Comparison of ENCODE assay signal across 8 cellular contexts in the genomic region with DNA sequence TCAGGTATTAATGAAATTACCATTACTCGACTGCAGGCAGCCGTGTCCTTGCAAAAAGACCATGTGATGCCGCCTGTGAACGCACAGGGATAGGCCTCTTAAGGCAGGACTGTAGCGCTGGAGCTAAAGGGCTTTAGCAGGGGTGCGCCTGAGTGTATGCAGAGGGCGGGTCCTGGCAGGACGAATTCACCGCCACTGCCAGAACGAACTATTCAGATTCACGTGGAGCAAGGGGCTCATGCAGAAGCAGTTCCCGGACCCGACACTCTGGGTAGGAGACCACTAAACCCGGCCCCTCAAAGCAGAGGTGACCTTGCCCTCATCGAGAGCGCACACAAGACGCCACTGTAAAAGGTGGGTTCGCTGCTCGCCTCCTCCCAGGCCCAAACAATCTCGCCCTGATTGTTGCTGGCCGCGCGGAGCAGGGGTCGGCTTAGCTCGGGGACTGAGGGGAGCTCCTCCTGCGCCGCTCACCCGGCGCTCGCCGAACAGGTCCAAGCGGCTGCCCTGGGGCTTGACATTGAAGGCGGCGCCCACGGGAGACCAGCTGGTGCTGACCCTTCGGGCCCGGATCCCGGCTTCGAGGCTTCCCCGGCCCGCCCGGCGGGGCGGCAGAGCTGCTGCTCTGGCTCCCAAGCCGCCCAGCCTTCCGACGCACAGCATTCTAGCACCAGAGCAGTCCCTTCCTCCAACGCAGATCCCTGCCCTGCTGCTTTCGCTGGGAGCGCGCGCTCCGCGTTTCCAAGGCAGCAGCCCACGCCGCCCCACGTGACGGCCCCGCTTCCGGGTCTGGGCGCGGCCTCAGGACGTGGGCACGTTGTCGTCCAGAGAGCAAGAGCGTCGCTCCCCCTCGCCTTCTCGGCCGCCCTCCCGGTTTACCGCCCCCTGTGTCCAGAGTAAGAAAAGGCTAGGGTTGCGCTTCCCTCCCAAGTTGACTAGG. TPM values are rescaled to one million over a fixed set of nuclear protein-coding genes. Genes with fewer than 3 reads are reported as not detected.
A peak's percentile ranks its signal among the peaks of the same experiment; 100 is the strongest.
DNase-seq lines count a peak whose midpoint lies in the region; ATAC-seq and TF ChIP-seq lines count a peak whose summit lies in the region.

A gene (minus strand): TSS at position 743 of the 940 bp plus-strand sequence. CDS start 80 bp downstream, at position 663.

- ATAC-seq in GM21737 (IDR thresholded peaks at IDR 0.05; ENCODE audit: unreplicated experiment), result peak; percentile 94
- peak; percentile 98 for ATAC-seq in naive thymus-derived CD4-positive, alpha-beta T cell
- ATAC-seq in stimulated activated naive B cell treated with anti-CD40 and anti-IgM and Interleukin-4, amounts not matched to agents 10 μg/mL and 1 μg/mL and 100 μg/mL, for 72 hours (replicated peaks), result peak; percentile 92 to 97

- no peaks in the 10 kb centered on the region for H3K9me3 Mint-ChIP-seq in naive thymus-derived CD4-positive, alpha-beta T cell
- H3K9me3 Mint-ChIP-seq in stimulated activated naive B cell treated with anti-CD40 and anti-IgM and Interleukin-4, amounts not matched to agents 10 μg/mL and 1 μg/mL and 100 μg/mL, for 72 hours, result no peaks in the 10 kb centered on the region

- H3K9ac ChIP-seq in KMS-11, result peak within 1 kb of the TSS; percentile 53

- no peaks in the 10 kb centered on the region for H3K27me3 ChIP-seq in KMS-11 (ENCODE audit: insufficient read depth, low read depth)
- H3K27me3 ChIP-seq in naive thymus-derived CD4-positive, alpha-beta T cell (ENCODE audit: control insufficient read depth in 2 of 2, insufficient read depth in 2 of 2, low read length in 2 of 2), result no peaks in the 10 kb centered on the region

- H3K9me3 ChIP-seq in naive thymus-derived CD4-positive, alpha-beta T cell (ENCODE audit: control insufficient read depth in 2 of 3, low read length in 3 of 3), result no peaks in the 10 kb centered on the region

- H4K20me1 ChIP-seq in KMS-11 (ENCODE audit: insufficient read depth), result no peaks in the 10 kb centered on the region

- peak within 1 kb of the TSS; percentile 85 to 96 (median 92) for H3K4me3 Mint-ChIP-seq in naive thymus-derived CD4-positive, alpha-beta T cell
- H3K4me3 Mint-ChIP-seq in stimulated activated naive B cell treated with anti-CD40 and anti-IgM and Interleukin-4, amounts not matched to agents 10 μg/mL and 1 μg/mL and 100 μg/mL, for 72 hours, result peak within 1 kb of the TSS; percentile 98 to 99

- intact Hi-C loops in naive thymus-derived CD4-positive, alpha-beta T cell (cut with micrococcal nuclease), result loop anchor here (1.0 to 5.0 kb wide), 14 partner anchors 18 to 1398 kb away; a partner anchor contains a TSS

- peak within 1 kb of the TSS; percentile 78 for H2AFZ ChIP-seq in KMS-11 (ENCODE audit: low read depth)

- H3K4me2 ChIP-seq in KMS-11, result peak within 1 kb of the TSS; percentile 71

- peak; percentile 52; the same call in 1 of the 2 replicates for TF ChIP-seq CTCF in KMS-11 (conservative IDR thresholded peaks at IDR 0.05; ENCODE audit: low read depth, low read length)

- H3K4me3 ChIP-seq in KMS-11 (IDR thresholded peaks at IDR 0.05; ENCODE audit: insufficient read depth, low read depth, low read length), result no peak within 1 kb of the TSS
- H3K4me3 ChIP-seq in naive thymus-derived CD4-positive, alpha-beta T cell (ENCODE audit: low read length), result peak within 1 kb of the TSS; percentile 88

- H3K4me1 Mint-ChIP-seq in naive thymus-derived CD4-positive, alpha-beta T cell, result peaks cover 12 to 31% (median 25%) of the 10 kb centered on the region in 7 donors
- peaks cover 10 to 20% of the 10 kb centered on the region in 2 donors for H3K4me1 Mint-ChIP-seq in stimulated activated naive B cell treated with anti-CD40 and anti-IgM and Interleukin-4, amounts not matched to agents 10 μg/mL and 1 μg/mL and 100 μg/mL, for 72 hours

- POLR2A ChIA-PET in naive thymus-derived CD4-positive, alpha-beta T cell (lab: Charles Lee), result interaction anchor here (0.5 to 1.0 kb wide), 3 partner anchors 306 to 511 kb away, joined by 3 read pairs; no protein-coding TSS in a partner anchor

- H3K36me3 ChIP-seq in KMS-11 (ENCODE audit: insufficient read depth), result no peaks in the 10 kb centered on the region
- H3K36me3 ChIP-seq in naive thymus-derived CD4-positive, alpha-beta T cell (ENCODE audit: control insufficient read depth in 2 of 3, insufficient read depth in 3 of 3, low read length in 3 of 3), result peaks cover 0 to 4% (median 0%) of the 10 kb centered on the region in 3 experiments

- H3K27me3 Mint-ChIP-seq in naive thymus-derived CD4-positive, alpha-beta T cell, result no peaks in the 10 kb centered on the region
- H3K27me3 Mint-ChIP-seq in stimulated activated naive B cell treated with anti-CD40 and anti-IgM and Interleukin-4, amounts not matched to agents 10 μg/mL and 1 μg/mL and 100 μg/mL, for 72 hours, result no peaks in the 10 kb centered on the region

- DNase-seq in Daoy (ENCODE audit: low read depth) (peak; percentile 96), RPMI7951 (ENCODE audit: low read depth) (peak; percentile 93), fibroblast of gingiva (ENCODE audit: low read depth) (peak; percentile 95)
- DNase-seq in activated T-helper 1 cell treated with anti-CD3 and anti-CD28 coated beads, Interleukin-2, amount 50 U/mL, for 16 hours (ENCODE audit: low read depth in 1 of 2, low spot score in 1 of 2), result peak; percentile 73 to 82
- peak; percentile 68 to 94 (median 83) for DNase-seq in naive thymus-derived CD4-positive, alpha-beta T cell
- DNase-seq in stimulated activated naive B cell treated with anti-CD40 and anti-IgM and Interleukin-4, amounts not matched to agents 10 μg/mL and 1 μg/mL and 100 μg/mL, for 72 hours, result peak; percentile 87

- H3K27ac ChIP-seq in KMS-11, result peak within 1 kb of the TSS; percentile 71
- H3K27ac ChIP-seq in naive thymus-derived CD4-positive, alpha-beta T cell (ENCODE audit: low read depth, low read length), result peak within 1 kb of the TSS; percentile 70

- H3K27ac Mint-ChIP-seq in naive thymus-derived CD4-positive, alpha-beta T cell, result peak within 1 kb of the TSS; percentile 72 to 92 (median 84)
- H3K27ac Mint-ChIP-seq in stimulated activated naive B cell treated with anti-CD40 and anti-IgM and Interleukin-4, amounts not matched to agents 10 μg/mL and 1 μg/mL and 100 μg/mL, for 72 hours, result peak within 1 kb of the TSS; percentile 98

- CTCF ChIA-PET in naive thymus-derived CD4-positive, alpha-beta T cell (lab: Charles Lee), result interaction anchor here (0.9 to 2.2 kb wide), 2 partner anchors 72 to 422 kb away, joined by 3 to 8 read pairs; no protein-coding TSS in a partner anchor

- H3K79me2 ChIP-seq in KMS-11 (ENCODE audit: insufficient read depth, low read depth), result no peaks in the 10 kb centered on the region

- H3K4me1 ChIP-seq in KMS-11 (ENCODE audit: low read depth, poor library complexity, severe bottlenecking), result peaks cover 6% of the 10 kb centered on the region
- H3K4me1 ChIP-seq in naive thymus-derived CD4-positive, alpha-beta T cell (ENCODE audit: control insufficient read depth in 2 of 2, insufficient read depth in 2 of 2, low read length in 2 of 2), result peaks cover 0 to 5% of the 10 kb centered on the region in 2 donors

- H3K36me3 Mint-ChIP-seq in naive thymus-derived CD4-positive, alpha-beta T cell, result peaks cover under 1 to 8% (median 5%) of the 10 kb centered on the region in 5 donors
- peaks cover 8 to 9% of the 10 kb centered on the region in 2 donors for H3K36me3 Mint-ChIP-seq in stimulated activated naive B cell treated with anti-CD40 and anti-IgM and Interleukin-4, amounts not matched to agents 10 μg/mL and 1 μg/mL and 100 μg/mL, for 72 hours

RNA-seq across cellular contexts. Expression of the gene that starts here (rescaled TPM):
- 15.5 and 22.9 TPM in 2 replicates for total RNA-seq in Daoy (2014; rRNA removed; shearing (Covaris generic))
- total RNA-seq in RPMI7951 (2014; rRNA removed; shearing (Covaris generic)), result 14.1 and 14.8 TPM in 2 replicates
- 10 to 100 TPM in 1 of 5 experiments, 1 to 10 TPM in 4; 8.0 to 10.5 (median 9.2) TPM for total RNA-seq in naive thymus-derived CD4-positive, alpha-beta T cell
- 10 to 100 TPM; 19.1 to 20.7 TPM for polyA plus RNA-seq in naive thymus-derived CD4-positive, alpha-beta T cell
